In genomic region chr11:117483372-117483771, GRCh38 we compare ENCODE assay signal across 33 cellular contexts.
"Had no signal": no experiment of that assay in that cellular context is flagged by ENCODE, and none has a peak within 500 bp of the region (broad histone marks: within the 10 kb centered on the region; RNA-seq: fewer than 3 reads in every experiment).

No MANE protein-coding gene starts in this region.

- H3K4me3 ChIP-seq: adrenal gland, body of pancreas, cardiac muscle cell, colonic mucosa, esophagus squamous epithelium, heart right ventricle, psoas muscle, right atrium auricular region, stomach, thyroid gland, upper lobe of left lung, vagina had no signal

- H3K9me3 Mint-ChIP-seq: activated T-cell treated with anti-CD3 and anti-CD28 coated beads, Interleukin-2, amount 50 U/mL, for 72 hours; naive thymus-derived CD8-positive, alpha-beta T cell; T-helper 2 cell treated with Interferon-gamma antibody and Interleukin-4, amounts not matched to agents 5 μg/mL and 100 μg/mL, for 36 hours had no signal

- H3K79me2 ChIP-seq: parathyroid adenoma had no signal

- H3K4me3 Mint-ChIP-seq: activated naive CD8-positive, alpha-beta T cell; activated T-cell treated with anti-CD3 and anti-CD28 coated beads, Interleukin-2, amount 50 U/mL, for 72 hours; memory B cell; naive thymus-derived CD8-positive, alpha-beta T cell; stimulated activated naive B cell treated with anti-CD40 and anti-IgM and Interleukin-4, amounts not matched to agents 10 μg/mL and 1 μg/mL and 100 μg/mL, for 72 hours; T-helper 2 cell treated with Interferon-gamma antibody and Interleukin-4, amounts not matched to agents 5 μg/mL and 100 μg/mL, for 36 hours had no signal

- H3K36me3 Mint-ChIP-seq: activated naive CD8-positive, alpha-beta T cell; memory B cell; naive thymus-derived CD8-positive, alpha-beta T cell had no signal

- H2AFZ ChIP-seq: parathyroid adenoma had no signal

- ATAC-seq: activated T-cell treated with anti-CD3 and anti-CD28 coated beads, Interleukin-2, amount 50 U/mL, for 72 hours; body of pancreas; heart right ventricle; naive thymus-derived CD8-positive, alpha-beta T cell; psoas muscle; stimulated activated naive B cell treated with anti-CD40 and anti-IgM and Interleukin-4, amounts not matched to agents 10 μg/mL and 1 μg/mL and 100 μg/mL, for 72 hours had no signal

- H3K9me3 ChIP-seq: adrenal gland, body of pancreas, colonic mucosa, esophagus squamous epithelium, heart right ventricle, psoas muscle, right atrium auricular region, stomach, thyroid gland, upper lobe of left lung, vagina had no signal

- H3K9ac ChIP-seq: parathyroid adenoma had no signal

- H3K4me1 ChIP-seq: adrenal gland, body of pancreas, colonic mucosa, esophagus squamous epithelium, heart right ventricle, parathyroid adenoma, psoas muscle, right atrium auricular region, stomach, upper lobe of left lung, vagina had no signal

- FAIRE-seq: endometrium had no signal

- H3K4me1 Mint-ChIP-seq: naive thymus-derived CD8-positive, alpha-beta T cell had no signal

- H3K36me3 ChIP-seq: adrenal gland, cardiac muscle cell, colonic mucosa, esophagus squamous epithelium, right atrium auricular region, stomach, thyroid gland, upper lobe of left lung, vagina had no signal

- DNase-seq: activated CD4-positive, alpha-beta T cell treated with anti-CD3 and anti-CD28 coated beads for 4 hours; activated CD4-positive, alpha-beta T cell treated with anti-CD3 and anti-CD28 coated beads, Interleukin-2, amount 50 U/mL, for 4 hours; activated effector memory CD4-positive, alpha-beta T cell treated with Interleukin-2 at 50 U/mL for 16 hours; activated naive CD4-positive, alpha-beta T cell treated with Interleukin-2 at 50 U/mL for 16 hours; activated T-cell treated with anti-CD3 and anti-CD28 coated beads for 4 hours; activated T-cell treated with anti-CD3 and anti-CD28 coated beads, Interleukin-2, amount 50 U/mL, for 72 hours; adrenal gland; aorta; body of pancreas; cerebellar nuclear complex; colonic mucosa; effector CD8-positive, alpha-beta T cell; esophagus squamous epithelium; foreskin melanocyte; heart right ventricle; midbrain; naive thymus-derived CD8-positive, alpha-beta T cell; psoas muscle; stimulated activated CD4-positive, alpha-beta T cell treated with anti-CD3 and anti-CD28 coated beads, Interleukin-15, amount 100 ng/mL, for 24 hours; stimulated activated CD4-positive, alpha-beta T cell treated with anti-CD3 and anti-CD28 coated beads, Interleukin-2, amount 100 ng/mL, for 24 hours; stimulated activated naive B cell treated with anti-CD40 and anti-IgM and Interleukin-4, amounts not matched to agents 10 μg/mL and 1 μg/mL and 100 μg/mL, for 72 hours; stomach; thyroid gland; upper lobe of left lung had no signal

- H3K27me3 ChIP-seq: adrenal gland, body of pancreas, cardiac muscle cell, colonic mucosa, right atrium auricular region, thyroid gland, upper lobe of left lung, vagina had no signal

- H3K27ac ChIP-seq: adrenal gland, body of pancreas, cardiac muscle cell, colonic mucosa, epithelial cell of prostate, esophagus squamous epithelium, heart right ventricle, parathyroid adenoma, psoas muscle, right atrium auricular region, stomach, thyroid gland, upper lobe of left lung, vagina had no signal

- H3K27ac Mint-ChIP-seq: activated naive CD8-positive, alpha-beta T cell; activated T-cell treated with anti-CD3 and anti-CD28 coated beads, Interleukin-2, amount 50 U/mL, for 72 hours; memory B cell; naive thymus-derived CD8-positive, alpha-beta T cell; stimulated activated naive B cell treated with anti-CD40 and anti-IgM and Interleukin-4, amounts not matched to agents 10 μg/mL and 1 μg/mL and 100 μg/mL, for 72 hours; T-helper 2 cell treated with Interferon-gamma antibody and Interleukin-4, amounts not matched to agents 5 μg/mL and 100 μg/mL, for 36 hours had no signal
